10 cellular contexts compared by ENCODE assay signal in genomic region chr10:53403688-53404087, GRCh38.
DNase-seq lines count a peak whose midpoint lies in the region; ATAC-seq, FAIRE-seq and TF ChIP-seq lines count a peak whose summit lies in the region.
"Had no signal": no experiment of that assay in that cellular context is flagged by ENCODE, and none has a peak within 500 bp of the region (broad histone marks: within the 10 kb centered on the region; RNA-seq: fewer than 3 reads in every experiment).

No MANE protein-coding gene starts in this region.

- TF ChIP-seq POLR2A in thyroid gland (IDR thresholded peaks at IDR 0.05): no peak

- ATAC-seq in GM19395 (IDR thresholded peaks at IDR 0.05; ENCODE audit: unreplicated experiment) (no peak), HG02610 (IDR thresholded peaks at IDR 0.05; ENCODE audit: unreplicated experiment) (no peak)
- ATAC-seq in activated naive CD4-positive, alpha-beta T cell treated with anti-CD3 and anti-CD28 coated beads, Interleukin-2, amount 50 U/mL, for 72 hours: no peak

- 35 to 43% methylated on average over 4 of the region's 4 CpGs for WGBS in thyroid gland, 2 donors

- no peaks in the 10 kb centered on the region for H3K27me3 ChIP-seq in thyroid gland

- peaks cover 6 to 26% of the 10 kb centered on the region in 2 donors for H3K9me3 Mint-ChIP-seq in activated naive CD4-positive, alpha-beta T cell treated with anti-CD3 and anti-CD28 coated beads, Interleukin-2, amount 50 U/mL, for 72 hours

- FAIRE-seq in kidney (lab: Jason Lieb, UNC): no peak
- FAIRE-seq: A204.1 had no signal

- intact Hi-C loops in kidney (cut with DNase I): no loop called here
- intact Hi-C loops in thyroid gland (cut with DNase I): no loop called here

- H3K36me3 ChIP-seq in kidney (ENCODE audit: control insufficient read depth in 1 of 2, insufficient read depth in 2 of 2, low read length in 2 of 2) (no peaks in the 10 kb centered on the region), thyroid gland (no peaks in the 10 kb centered on the region)

- H3K27ac ChIP-seq in kidney (ENCODE audit: low read depth in 2 of 2, low read length in 2 of 2) (no peak overlapping the region), thyroid gland (no peak overlapping the region)

- no peak for TF ChIP-seq CTCF in astrocyte of the spinal cord (IDR thresholded peaks at IDR 0.05; ENCODE audit: low read depth, low read length)
- no peak for TF ChIP-seq CTCF in kidney (IDR thresholded peaks at IDR 0.05; ENCODE audit: borderline replicate concordance, extremely low read depth, insufficient read depth)
- TF ChIP-seq CTCF in thyroid gland (IDR thresholded peaks at IDR 0.05): no peak

- H3K4me3 ChIP-seq in astrocyte of the spinal cord (ENCODE audit: low read depth, low read length) (no peak overlapping the region), kidney (ENCODE audit: low read length in 2 of 2) (no peak overlapping the region), thyroid gland (replicated peaks in 1 of 3) (no peak overlapping the region)

- no peak overlapping the region for H3K27ac Mint-ChIP-seq in activated naive CD4-positive, alpha-beta T cell treated with anti-CD3 and anti-CD28 coated beads, Interleukin-2, amount 50 U/mL, for 72 hours

- H3K36me3 Mint-ChIP-seq in activated naive CD4-positive, alpha-beta T cell treated with anti-CD3 and anti-CD28 coated beads, Interleukin-2, amount 50 U/mL, for 72 hours: no peaks in the 10 kb centered on the region

- H3K9me3 ChIP-seq in kidney (ENCODE audit: control insufficient read depth in 1 of 2, low read length in 2 of 2): no peaks in the 10 kb centered on the region
- no peaks in the 10 kb centered on the region for H3K9me3 ChIP-seq in thyroid gland

- H3K4me1 ChIP-seq in kidney (ENCODE audit: control insufficient read depth in 1 of 2, insufficient read depth in 1 of 2, low read depth in 1 of 2, low read length in 2 of 2) (peaks cover 0 to 6% of the 10 kb centered on the region in 2 donors), thyroid gland (no peaks in the 10 kb centered on the region)

- no peak overlapping the region for H3K9ac ChIP-seq in kidney (ENCODE audit: low read length in 2 of 2)

- in situ Hi-C loops in astrocyte of the spinal cord (cut with HindIII; ENCODE audit: low sequenced_read_pairs): no loop called here

- DNase-seq in NCI-H2081 (lab: John Stamatoyannopoulos, UW) (peak; percentile 9 to 25), NCI-H2081 treated with DMSO at 0.1 percent for 48 hours (lab: John Stamatoyannopoulos, UW) (no peak), astrocyte of the spinal cord (ENCODE audit: low read depth, low spot score) (peak; percentile 15), kidney (peak; percentile 55), thyroid gland (peak; percentile 82 to 89)
- DNase-seq in activated naive CD4-positive, alpha-beta T cell treated with anti-CD3 and anti-CD28 coated beads, Interleukin-2, amount 50 U/mL, for 72 hours (ENCODE audit: low spot score in 2 of 2): no peak
- DNase-seq: NCI-H1436 treated with DMSO at 0.1 percent for 48 hours had no signal

Comparison
In these comparisons a context has a peak if more than half of its experiments do, and no peak if none do; other contexts are left out.
1. DNase-seq: peak in NCI-H2081 (2 of 2), astrocyte of the spinal cord (single experiment), kidney (single experiment) and thyroid gland (2 of 2); none in NCI-H2081 treated with DMSO at 0.1 percent for 48 hours (single experiment) and activated naive CD4-positive, alpha-beta T cell treated with anti-CD3 and anti-CD28 coated beads, Interleukin-2, amount 50 U/mL, for 72 hours (0 of 2).